ENCODE assay signal across 23 cellular contexts in the genomic region with DNA sequence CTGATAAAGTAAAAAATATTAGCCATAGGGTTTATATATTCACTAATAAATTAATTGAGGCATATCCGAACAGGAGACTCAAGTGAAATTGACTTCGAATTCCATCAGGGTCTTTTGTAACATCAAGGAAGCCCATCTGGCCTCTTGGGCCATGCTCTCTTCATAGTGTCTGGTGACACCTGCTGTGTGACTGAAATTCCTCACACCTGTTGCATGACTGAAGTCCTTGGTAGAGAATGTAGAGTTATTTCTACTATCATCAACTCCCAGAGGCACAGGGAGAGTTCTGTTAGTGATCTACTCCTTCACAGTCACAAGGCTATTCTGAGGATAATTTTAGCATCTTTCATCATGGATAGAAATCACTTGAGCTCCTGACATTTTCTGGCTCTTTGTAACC.
"Had no signal": no experiment of that assay in that cellular context is flagged by ENCODE, and none has a peak within 500 bp of the region (broad histone marks: within the 10 kb centered on the region; RNA-seq: fewer than 3 reads in every experiment).

No MANE protein-coding gene starts in this region.

- H3K27ac ChIP-seq: left lung, lower lobe of right lung, ovary, right atrium auricular region, right lobe of liver, tibial nerve, vagina had no signal

- H3K9me3 ChIP-seq: left lung, lower lobe of right lung, ovary, right atrium auricular region, right lobe of liver, tibial nerve, vagina had no signal

- H3K4me3 ChIP-seq: left lung, lower lobe of right lung, ovary, right atrium auricular region, right lobe of liver, smooth muscle cell, tibial nerve, vagina had no signal

- H3K4me1 ChIP-seq: left lung, lower lobe of right lung, right atrium auricular region, right lobe of liver, vagina had no signal

- DNase-seq: hypothalamus; left colon; left lung; lower lobe of right lung; mammary epithelial cell; mesenchymal stem cell; naive thymus-derived CD4-positive, alpha-beta T cell; ovary; right lobe of liver; stimulated activated CD4-positive, alpha-beta T cell treated with anti-CD3 and anti-CD28 coated beads, Interleukin-1b, Interleukin-23, amount 100 ng/mL, for 48 hours; stimulated activated CD4-positive, alpha-beta T cell treated with anti-CD3 and anti-CD28 coated beads, Interleukin-2, amount 100 ng/mL, for 48 hours; stimulated activated CD4-positive, alpha-beta T cell treated with anti-CD3 and anti-CD28 coated beads, Interleukin-4, amount 100 ng/mL, for 4 hours; stimulated activated CD8-positive, alpha-beta memory T cell treated with anti-CD3 and anti-CD28 coated beads, Interleukin-4, amount 100 ng/mL, for 48 hours; stimulated activated naive CD4-positive, alpha-beta T cell treated with Interleukin-2 at 50 U/mL for 16 hours; stimulated activated naive CD8-positive, alpha-beta T cell treated with anti-CD3 and anti-CD28 coated beads, Interleukin-15, amount 100 ng/mL, for 72 hours; substantia nigra had no signal

- H3K36me3 ChIP-seq: left lung, lower lobe of right lung, ovary, right atrium auricular region, right lobe of liver, tibial nerve, vagina had no signal

- H3K4me2 ChIP-seq: smooth muscle cell had no signal

- FAIRE-seq: keratinocyte had no signal

- H3K27me3 ChIP-seq: left lung, ovary, right atrium auricular region, right lobe of liver, tibial nerve, vagina had no signal

- ATAC-seq: left colon; left lung; lower lobe of right lung; naive thymus-derived CD4-positive, alpha-beta T cell; natural killer cell treated with Interleukin-12 subunit alpha and Interleukin-12 subunit beta and Interleukin-15 and Interleukin-18, amount 100 ng/mL, for 72 hours; right lobe of liver; stimulated activated memory B cell treated with anti-CD40 and anti-IgM and Interleukin-4, amounts not matched to agents 10 μg/mL and 1 μg/mL and 100 μg/mL, for 72 hours; stimulated activated naive CD8-positive, alpha-beta T cell treated with anti-CD3 and anti-CD28 coated beads, Interleukin-15, amount 100 ng/mL, for 72 hours had no signal
